Comparison of ENCODE assay signal across 32 cellular contexts in genomic region chr7:155450828-155451521, GRCh38. TPM values are rescaled to one million over a fixed set of nuclear protein-coding genes. Genes with fewer than 3 reads are reported as not detected.
DNase-seq lines count a peak whose midpoint lies in the region; ATAC-seq, FAIRE-seq and TF ChIP-seq lines count a peak whose summit lies in the region.
"Had no signal": no experiment of that assay in that cellular context is flagged by ENCODE, and none has a peak within 500 bp of the region (broad histone marks: within the 10 kb centered on the region; RNA-seq: fewer than 3 reads in every experiment).

No MANE protein-coding gene starts in this region.

- H3K4ac ChIP-seq in H1 (replicated peaks; ENCODE audit: insufficient read length, low read depth, low read length), result no peak overlapping the region

- ATAC-seq in SK-N-SH treated with all-trans-retinoic acid at 6 μM for 48 hours (no peak), GM23338 (no peak), GM19463 (IDR thresholded peaks at IDR 0.05; ENCODE audit: unreplicated experiment) (no peak), GM21825 (IDR thresholded peaks at IDR 0.05; ENCODE audit: unreplicated experiment) (no peak)
- ATAC-seq: activated CD4-positive, CD25-positive, alpha-beta regulatory T cell treated with anti-CD3 and anti-CD28 coated beads, Interleukin-2, amount 50 U/mL, for 24 hours had no signal

- H2BK5ac ChIP-seq in H1 (ENCODE audit: low read depth, low read length), result no peak overlapping the region

- 6% methylated on average over 42 of the region's 43 CpGs for WGBS in SK-N-SH (ENCODE audit: low lambda C conversion rate)
- 6% methylated on average over 38 of the region's 43 CpGs; no CpG with 5 or more reads in 1 of the 2 experiments for WGBS in H1 (ENCODE audit: extremely low coverage in 1 of 2, insufficient coverage in 1 of 2, insufficient read length in 1 of 2, insufficient replicate concordance in 2 of 2, low coverage in 1 of 2, low lambda C conversion rate in 2 of 2, missing lambda C conversion rate in 1 of 2), 2 experiments

- no peaks in the 10 kb centered on the region for H3K36me3 Mint-ChIP-seq in GM23338 (ENCODE audit: low read depth)
- H3K36me3 Mint-ChIP-seq: activated naive CD4-positive, alpha-beta T cell treated with anti-CD3 and anti-CD28 coated beads, Interleukin-2, amount 50 U/mL, for 24 hours had no signal

- no peak overlapping the region for H3K27ac Mint-ChIP-seq in GM23338
- H3K27ac Mint-ChIP-seq: activated naive CD4-positive, alpha-beta T cell treated with anti-CD3 and anti-CD28 coated beads, Interleukin-2, amount 50 U/mL, for 24 hours; H9 had no signal

- H4K5ac ChIP-seq in H1 (ENCODE audit: insufficient read length, low read depth, low read length), result no peak overlapping the region

- DNase-seq in SK-N-SH (peak; percentile 50), GM23338 (ENCODE audit: low spot score) (peak; percentile 42), H1 (ENCODE audit: low read depth in 1 of 2, low spot score in 2 of 2) (peak in 1 of 2 experiments; percentile 64), right atrium auricular region (ENCODE audit: low spot score) (no peak)
- DNase-seq: BE2C; caudate nucleus; DMS53; GF-D8; H9; Kasumi-1; mammary epithelial cell; NCI-H1048; NCI-H1694 treated with DMSO at 0.1 percent for 48 hours; NCI-H2227 treated with DMSO at 0.1 percent for 48 hours; occipital lobe; stimulated activated CD4-positive, alpha-beta T cell treated with anti-CD3 and anti-CD28 coated beads, Interleukin-4, amount 100 ng/mL, for 24 hours; stimulated activated naive CD4-positive, alpha-beta T cell treated with Interleukin-2 at 50 U/mL for 16 hours; T1000 had no signal

- H3K23me2 ChIP-seq in H1 (ENCODE audit: low read depth, low read length), result peaks cover 2% of the 10 kb centered on the region; the same call in 1 of the 2 replicates

- H3K4me3 ChIP-seq in SK-N-SH (ENCODE audit: low read depth in 2 of 2, low read length in 1 of 2) (no peak overlapping the region), GM23338 (peak overlapping the region; percentile 54; the same call in 1 of the 2 replicates), H1 (ENCODE audit: extremely low read depth in 1 of 4, insufficient read depth in 2 of 4, low read depth in 3 of 4, low read length in 4 of 4) (no peak overlapping the region), neural cell (ENCODE audit: low read length) (no peak overlapping the region), right atrium auricular region (no peak overlapping the region)
- H3K4me3 ChIP-seq: SK-N-MC, thoracic aorta, vagina had no signal

- peak overlapping the region; percentile 25; the same call in 1 of the 3 replicates for H3K4me3 Mint-ChIP-seq in GM23338
- H3K4me3 Mint-ChIP-seq: activated naive CD4-positive, alpha-beta T cell treated with anti-CD3 and anti-CD28 coated beads, Interleukin-2, amount 50 U/mL, for 24 hours had no signal

- H2BK15ac ChIP-seq in H1 (ENCODE audit: low read length), result no peak overlapping the region

- H3K27me3 Mint-ChIP-seq in GM23338 (ENCODE audit: insufficient read depth, low read depth, poor library complexity), result peaks cover 100% of the 10 kb centered on the region

- H3K36me3 ChIP-seq in SK-N-SH (replicated peaks in 1 of 2; ENCODE audit: control insufficient read depth in 1 of 2, insufficient read depth in 2 of 2, low read length in 1 of 2) (no peaks in the 10 kb centered on the region), GM23338 (ENCODE audit: insufficient read depth) (no peaks in the 10 kb centered on the region), H1 (ENCODE audit: control insufficient read depth in 2 of 4, insufficient read depth in 4 of 4, low read length in 3 of 4) (no peaks in the 10 kb centered on the region; a peak in 1 of 8 replicates), neural cell (ENCODE audit: insufficient read depth, low read length) (no peaks in the 10 kb centered on the region), right atrium auricular region (no peaks in the 10 kb centered on the region)
- H3K36me3 ChIP-seq: BE2C, thoracic aorta, vagina had no signal

- H3K79me1 ChIP-seq in H1 (ENCODE audit: low read depth, low read length), result no peaks in the 10 kb centered on the region; the same call in 1 of the 2 replicates

- no peak for TF ChIP-seq EP300 in SK-N-SH (IDR thresholded peaks at IDR 0.05; ENCODE audit: borderline replicate concordance in 1 of 2, low read depth in 1 of 2, low read length in 1 of 2)
- TF ChIP-seq EP300 in H1 (IDR thresholded peaks at IDR 0.05; ENCODE audit: borderline replicate concordance in 1 of 2, low read depth in 2 of 2, low read length in 2 of 2), result no peak
- no peak for TF ChIP-seq EP300 in neural cell (conservative IDR thresholded peaks at IDR 0.05; ENCODE audit: poor library complexity, severe bottlenecking)

- peaks cover 25% of the 10 kb centered on the region for H3K4me1 Mint-ChIP-seq in GM23338

- FAIRE-seq in H1 (lab: Jason Lieb, UNC), result no peak

- H2AFZ ChIP-seq in SK-N-SH (ENCODE audit: low read depth) (no peak overlapping the region), GM23338 (no peak overlapping the region), H1 (ENCODE audit: low read length) (no peak overlapping the region), neural cell (ENCODE audit: low read depth, low read length) (no peak overlapping the region)

- H3K18ac ChIP-seq in H1 (ENCODE audit: extremely low read depth, low read length), result no peak overlapping the region

- CTCF ChIA-PET in SK-N-SH (lab: Yijun Ruan, JAX), result interaction anchor here (0.6 to 2.1 kb wide), 9 partner anchors 13 to 318 kb away, joined by 3 to 7 read pairs (median 3); no protein-coding TSS in a partner anchor
- CTCF ChIA-PET in H1 (lab: Charles Lee; ENCODE audit: partially characterized antibody), result interaction anchor here (0.9 to 7.1 kb wide), 10 partner anchors 9 to 79 kb away, joined by 3 to 81 read pairs (median 4); no protein-coding TSS in a partner anchor

- POLR2A ChIA-PET in SK-N-SH (lab: Yijun Ruan, JAX) (no interaction called here), H1 (lab: Charles Lee; ENCODE audit: partially characterized antibody) (interaction anchor here (0.6 to 2.7 kb wide), 6 partner anchors 8 to 72 kb away, joined by 3 to 9 read pairs (median 5); no protein-coding TSS in a partner anchor)

- no peaks in the 10 kb centered on the region for H3K9me2 ChIP-seq in SK-N-SH
- no peaks in the 10 kb centered on the region for H3K9me2 ChIP-seq in GM23338 (ENCODE audit: insufficient read depth)
- no peaks in the 10 kb centered on the region for H3K9me2 ChIP-seq in neural cell (ENCODE audit: insufficient read depth, low read length)

- no peaks in the 10 kb centered on the region for H3K9me3 ChIP-seq in SK-N-SH
- H3K9me3 ChIP-seq in H1 (ENCODE audit: insufficient read depth in 2 of 2, low read depth in 1 of 2, low read length in 1 of 2), result no peaks in the 10 kb centered on the region; a peak in 1 of 4 replicates
- H3K9me3 ChIP-seq in neural cell (ENCODE audit: low read length), result no peaks in the 10 kb centered on the region
- H3K9me3 ChIP-seq in right atrium auricular region, result no peaks in the 10 kb centered on the region
- H3K9me3 ChIP-seq: BE2C, thoracic aorta, vagina had no signal

- H3K4me1 ChIP-seq in SK-N-SH (ENCODE audit: control insufficient read depth in 1 of 2, insufficient read depth in 2 of 2, low read depth in 1 of 2, low read length in 1 of 2), result no peaks in the 10 kb centered on the region
- H3K4me1 ChIP-seq in GM23338 (ENCODE audit: insufficient read depth), result peaks cover 40% of the 10 kb centered on the region
- H3K4me1 ChIP-seq in H1 (replicated peaks in 1 of 4; ENCODE audit: control insufficient read depth in 3 of 4, insufficient read depth in 4 of 4, low read length in 3 of 4), result peaks cover 0 to 21% (median 15%) of the 10 kb centered on the region in 4 experiments; a peak in 6 of 7 replicates
- peaks cover 0 to 35% of the 10 kb centered on the region in 2 donors for H3K4me1 ChIP-seq in right atrium auricular region
- H3K4me1 ChIP-seq: BE2C had no signal

- H3F3A ChIP-seq in SK-N-SH (replicated peaks; ENCODE audit: insufficient read depth), result no peaks in the 10 kb centered on the region
- peaks cover 22% of the 10 kb centered on the region for H3F3A ChIP-seq in GM23338 (replicated peaks; ENCODE audit: low read depth)
- H3F3A ChIP-seq in neural cell (ENCODE audit: insufficient read depth, low read length, poor library complexity, severe bottlenecking), result no peaks in the 10 kb centered on the region

- H3K4me2 ChIP-seq in SK-N-SH (no peak overlapping the region), GM23338 (peak overlapping the region; percentile 79), H1 (ENCODE audit: insufficient read depth in 1 of 2, low read depth in 2 of 2, low read length in 2 of 2) (peak overlapping the region; percentile 60 to 74; a peak in 1 of 4 replicates), neural cell (ENCODE audit: low read length) (no peak overlapping the region)

- peak overlapping the region; percentile 68; the same call in 1 of the 2 replicates for H2BK12ac ChIP-seq in H1 (ENCODE audit: low read depth, low read length)

- H3K27me3 ChIP-seq in SK-N-SH (ENCODE audit: insufficient read depth) (peaks cover 93% of the 10 kb centered on the region), GM23338 (ENCODE audit: insufficient read depth) (peaks cover 100% of the 10 kb centered on the region), H1 (replicated peaks in 1 of 4; ENCODE audit: control insufficient read depth in 3 of 4, extremely low read depth in 1 of 4, insufficient read depth in 3 of 4, low read length in 3 of 4) (peaks cover 93 to 99% (median 96%) of the 10 kb centered on the region in 4 experiments), neural cell (ENCODE audit: insufficient read depth, low read depth, low read length) (peaks cover 99% of the 10 kb centered on the region), right atrium auricular region (peaks cover 57 to 85% of the 10 kb centered on the region in 2 donors)

- no peak overlapping the region for H3K56ac ChIP-seq in H1 (replicated peaks; ENCODE audit: insufficient read length, low read depth, low read length)

- H3K9ac ChIP-seq in SK-N-SH (no peak overlapping the region), H1 (replicated peaks in 1 of 4; ENCODE audit: extremely low read depth in 1 of 4, low read depth in 3 of 4, low read length in 3 of 4) (no peak overlapping the region), neural cell (ENCODE audit: low read length) (no peak overlapping the region)

- TF ChIP-seq RAD21 in SK-N-SH (IDR thresholded peaks at IDR 0.05; ENCODE audit: low read length) (no peak), H1 (IDR thresholded peaks at IDR 0.05 in 1 of 2, conservative IDR thresholded peaks at IDR 0.05 in 1 of 2; ENCODE audit: low read depth in 2 of 2, low read length in 2 of 2) (no peak), neural cell (conservative IDR thresholded peaks at IDR 0.05) (no peak)

- H3K79me2 ChIP-seq in SK-N-SH (ENCODE audit: insufficient read depth), result no peaks in the 10 kb centered on the region
- no peaks in the 10 kb centered on the region for H3K79me2 ChIP-seq in GM23338 (replicated peaks; ENCODE audit: insufficient read depth)
- H3K79me2 ChIP-seq in H1 (ENCODE audit: control insufficient read depth in 1 of 2, insufficient read depth in 2 of 2, low read length in 2 of 2), result no peaks in the 10 kb centered on the region
- no peaks in the 10 kb centered on the region for H3K79me2 ChIP-seq in neural cell (replicated peaks; ENCODE audit: insufficient read depth, low read length)

- H3K14ac ChIP-seq in H1 (ENCODE audit: insufficient read length), result no peak overlapping the region

- no peak overlapping the region for H2AK5ac ChIP-seq in H1 (ENCODE audit: low read depth, low read length)

- no peak overlapping the region for H2BK20ac ChIP-seq in H1 (ENCODE audit: low read length)

- H3K27ac ChIP-seq in SK-N-SH (ENCODE audit: low read depth in 2 of 2, low read length in 1 of 2) (no peak overlapping the region), GM23338 (ENCODE audit: low read depth) (no peak overlapping the region), H1 (ENCODE audit: low read depth, low read length) (no peak overlapping the region), neural cell (ENCODE audit: low read length) (no peak overlapping the region), right atrium auricular region (no peak overlapping the region)
- H3K27ac ChIP-seq: HL-60, RWPE1, SK-N-MC, thoracic aorta, vagina had no signal

- H2BK120ac ChIP-seq in H1 (replicated peaks; ENCODE audit: low read depth, low read length), result no peak overlapping the region

- H4K8ac ChIP-seq in H1 (ENCODE audit: extremely low read depth, insufficient read depth, low read length), result 0 out of 2 replicates have a peak overlapping the region, but pooled peaks have one; percentile 22

- H3K9me3 Mint-ChIP-seq in GM23338, result peaks cover 13% of the 10 kb centered on the region
- H3K9me3 Mint-ChIP-seq: activated naive CD4-positive, alpha-beta T cell treated with anti-CD3 and anti-CD28 coated beads, Interleukin-2, amount 50 U/mL, for 24 hours had no signal

- no peak overlapping the region for H3K23ac ChIP-seq in H1 (ENCODE audit: insufficient read length)

- TF ChIP-seq CTCF in SK-N-SH (IDR thresholded peaks at IDR 0.05) (no peak), GM23338 (conservative IDR thresholded peaks at IDR 0.05; ENCODE audit: low read depth in 2 of 2) (no peak), H1 (IDR thresholded peaks at IDR 0.05; ENCODE audit: control extremely low read depth in 1 of 3, insufficient read depth in 1 of 3, low read depth in 1 of 3, low read length in 3 of 3) (no peak), neural cell (IDR thresholded peaks at IDR 0.05; ENCODE audit: poor library complexity, severe bottlenecking) (no peak), right atrium auricular region (IDR thresholded peaks at IDR 0.05) (no peak)

- no peak overlapping the region for H4K91ac ChIP-seq in H1 (replicated peaks; ENCODE audit: insufficient read length, low read length)

- no peak for TF ChIP-seq POLR2A in H1 (IDR thresholded peaks at IDR 0.05; ENCODE audit: control extremely low read depth in 1 of 2, low read depth in 2 of 2, low read length in 2 of 2)

- peaks cover 20% of the 10 kb centered on the region; the same call in 1 of the 2 replicates for H4K20me1 ChIP-seq in SK-N-SH (ENCODE audit: insufficient read depth)
- peaks cover 38% of the 10 kb centered on the region for H4K20me1 ChIP-seq in GM23338 (replicated peaks; ENCODE audit: insufficient read depth)
- peaks cover 30 to 36% of the 10 kb centered on the region in 2 experiments for H4K20me1 ChIP-seq in H1 (replicated peaks in 1 of 2; ENCODE audit: control insufficient read depth in 1 of 2, insufficient read depth in 2 of 2, low read length in 2 of 2)
- H4K20me1 ChIP-seq in neural cell (ENCODE audit: insufficient read depth), result no peaks in the 10 kb centered on the region

RNA-seq across cellular contexts. Expression of gene EN2, which starts 7.0 kb away (rescaled TPM):
- 0.02 TPM in 1 of 2 replicates, not detected in the other for polyA plus RNA-seq in SK-N-SH (2012; rRNA removed)
- 0.01 TPM in 1 of 2 replicates, not detected in the other for polyA plus RNA-seq in SK-N-SH (2012; cell fraction: cytosol; rRNA removed)
- 0.01 TPM in 1 of 2 replicates, not detected in the other for polyA plus RNA-seq in SK-N-SH (2012; cell fraction: nucleus; rRNA removed)
- not detected in 2 replicates for total RNA-seq in GM23338 (2014; rRNA removed; shearing (Covaris generic))
- not detected in 2 replicates for polyA plus RNA-seq in GM23338 (2016; fragmentation: Nextera tagmentation; extraction: Ambion mirVana)
- not detected in 2 replicates for total RNA-seq in H1 (2021; fragmentation: NEBNext Ultra II Directional; extraction: Animal tissue kit (Norgen Biotek cat#: 25700))
- polyA plus RNA-seq in H1 (2011; rRNA removed), result 0.03 TPM in 1 of 2 replicates, not detected in the other
- not detected for polyA plus RNA-seq in H1 (2011; cell fraction: cytosol; rRNA removed)
- not detected for polyA plus RNA-seq in H1 (2011; cell fraction: nucleus; rRNA removed)
- polyA plus RNA-seq in H1 (2012, experiment 1 of 2), result 0.04 TPM in 1 of 4 replicates, not detected in the others
- polyA plus RNA-seq in H1 (2012, experiment 2 of 2), result not detected
- not detected for polyA plus RNA-seq in H1 (2013, experiment 1 of 2)
- not detected for polyA plus RNA-seq in H1 (2013, experiment 2 of 2)
- polyA minus RNA-seq in H1 (2011; rRNA and poly(A)+ RNA removed), result not detected in 2 replicates
- not detected for polyA minus RNA-seq in H1 (2011; cell fraction: cytosol; rRNA and poly(A)+ RNA removed)
- polyA minus RNA-seq in H1 (2011; cell fraction: nucleus; rRNA and poly(A)+ RNA removed), result not detected
- not detected in 2 replicates for polyA plus RNA-seq in neural cell
- polyA minus RNA-seq in neural cell, result not detected in 2 replicates
- total RNA-seq in right atrium auricular region, result not detected
- total RNA-seq: A673, aorta, glomerular endothelial cell, occipital lobe had no signal
- polyA plus RNA-seq: aorta, mammary epithelial cell had no signal

Comparison
In these comparisons a context has a peak if more than half of its experiments do, and no peak if none do; other contexts are left out.
1. H3K4me2 ChIP-seq: peak in GM23338 (single experiment) and H1 (2 of 2); none in SK-N-SH (single experiment) and neural cell (single experiment).